1 cellular context compared by ENCODE assay signal in the genomic region with DNA sequence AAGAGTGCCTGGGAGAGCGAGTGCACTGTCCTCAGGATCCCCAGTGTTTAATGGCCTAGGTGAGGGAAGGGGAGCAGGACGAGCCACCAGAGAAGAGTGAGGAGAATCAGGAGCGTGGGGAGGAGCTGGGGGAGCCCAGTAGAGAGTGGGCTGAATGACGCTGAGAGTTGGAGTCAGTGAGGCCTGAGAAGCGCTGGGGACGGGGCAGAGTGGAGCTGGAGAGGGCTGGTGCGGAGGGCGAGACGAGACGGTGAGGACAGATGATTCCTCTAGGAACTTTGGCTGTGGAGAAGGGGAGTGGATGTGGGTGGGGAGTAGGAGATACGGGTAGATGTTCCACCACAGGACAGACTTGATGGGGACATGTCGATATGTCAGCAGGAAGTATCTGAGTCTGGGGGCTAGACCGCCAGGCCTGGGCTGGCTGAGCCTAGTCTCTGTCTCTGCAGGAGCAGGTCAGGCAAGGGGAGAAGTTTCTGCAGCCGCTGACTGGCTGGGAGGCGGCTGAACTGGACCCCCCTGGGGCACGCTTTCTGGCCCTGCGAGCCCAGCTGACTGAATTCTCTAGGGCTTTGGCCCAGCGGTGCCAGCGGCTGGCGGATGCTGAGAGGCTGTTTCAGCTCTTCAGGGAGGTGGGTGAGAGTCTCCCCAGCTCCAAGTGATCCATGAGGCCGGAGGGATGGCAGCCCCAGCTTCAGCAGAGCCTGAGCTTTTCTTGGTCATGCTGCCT.
TF ChIP-seq lines count a peak whose summit lies in the region.

No MANE protein-coding gene starts in this region.

TF ChIP-seq in HEK293, 187 proteins besides CTCF, POLR2A, EP300 and RAD21 (continued from another document):
- peak; percentile 44; the same call in 1 of the 2 replicates for TF ChIP-seq ZNF394 (tag by site-specific recombination; IDR thresholded peaks at IDR 0.05; ENCODE audit: borderline replicate concordance)
- TF ChIP-seq GLIS1 (tag by site-specific recombination; IDR thresholded peaks at IDR 0.05): peak; percentile 66
- TF ChIP-seq, protein P1, sequence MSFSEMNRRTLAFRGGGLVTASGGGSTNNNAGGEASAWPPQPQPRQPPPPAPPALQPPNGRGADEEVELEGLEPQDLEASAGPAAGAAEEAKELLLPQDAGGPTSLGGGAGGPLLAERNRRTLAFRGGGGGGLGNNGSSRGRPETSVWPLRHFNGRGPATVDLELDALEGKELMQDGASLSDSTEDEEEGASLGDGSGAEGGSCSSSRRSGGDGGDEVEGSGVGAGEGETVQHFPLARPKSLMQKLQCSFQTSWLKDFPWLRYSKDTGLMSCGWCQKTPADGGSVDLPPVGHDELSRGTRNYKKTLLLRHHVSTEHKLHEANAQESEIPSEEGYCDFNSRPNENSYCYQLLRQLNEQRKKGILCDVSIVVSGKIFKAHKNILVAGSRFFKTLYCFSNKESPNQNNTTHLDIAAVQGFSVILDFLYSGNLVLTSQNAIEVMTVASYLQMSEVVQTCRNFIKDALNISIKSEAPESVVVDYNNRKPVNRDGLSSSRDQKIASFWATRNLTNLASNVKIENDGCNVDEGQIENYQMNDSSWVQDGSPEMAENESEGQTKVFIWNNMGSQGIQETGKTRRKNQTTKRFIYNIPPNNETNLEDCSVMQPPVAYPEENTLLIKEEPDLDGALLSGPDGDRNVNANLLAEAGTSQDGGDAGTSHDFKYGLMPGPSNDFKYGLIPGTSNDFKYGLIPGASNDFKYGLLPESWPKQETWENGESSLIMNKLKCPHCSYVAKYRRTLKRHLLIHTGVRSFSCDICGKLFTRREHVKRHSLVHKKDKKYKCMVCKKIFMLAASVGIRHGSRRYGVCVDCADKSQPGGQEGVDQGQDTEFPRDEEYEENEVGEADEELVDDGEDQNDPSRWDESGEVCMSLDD (tag by site-specific recombination; IDR thresholded peaks at IDR 0.05): no peak
